Comparison of ENCODE assay signal across 33 cellular contexts in the genomic region with DNA sequence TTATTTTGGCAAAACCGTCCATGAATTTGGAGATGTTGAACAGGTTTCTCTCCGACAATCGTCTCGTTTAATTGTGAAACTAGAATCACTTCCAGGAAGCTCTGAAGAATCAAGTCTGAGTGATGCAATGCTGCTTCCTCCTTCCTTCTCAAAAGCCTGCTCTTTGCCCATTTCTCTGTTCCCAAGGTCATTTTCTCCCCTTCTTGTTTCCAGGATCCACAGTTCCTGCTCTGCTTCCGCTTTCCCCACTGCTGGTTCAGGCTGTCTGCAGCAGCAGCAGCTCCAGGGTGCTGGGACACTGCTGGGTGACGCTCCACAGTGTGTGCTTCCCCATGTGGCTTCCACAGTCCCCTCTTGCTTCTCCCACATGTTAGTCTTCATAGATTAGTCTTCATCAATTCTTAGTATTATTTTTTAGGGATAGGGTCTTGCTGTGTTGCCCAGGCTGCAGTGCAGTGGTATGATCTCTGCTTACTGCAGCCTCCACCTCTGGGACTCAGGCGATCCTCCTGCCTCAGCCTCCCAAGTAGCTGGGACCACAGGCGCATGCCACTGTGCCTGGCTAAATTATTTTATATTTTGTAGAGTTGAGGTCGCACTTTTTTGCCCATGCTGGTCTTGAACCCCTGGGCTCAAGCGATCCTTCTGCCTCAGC.
A peak's percentile ranks its signal among the peaks of the same experiment; 100 is the strongest.
DNase-seq lines count a peak whose midpoint lies in the region; ATAC-seq, FAIRE-seq and TF ChIP-seq lines count a peak whose summit lies in the region.
"Had no signal": no experiment of that assay in that cellular context is flagged by ENCODE, and none has a peak within 500 bp of the region (broad histone marks: within the 10 kb centered on the region; RNA-seq: fewer than 3 reads in every experiment).

No MANE protein-coding gene starts in this region.

- H3K4me3 ChIP-seq in ascending aorta: no peak overlapping the region
- H3K4me3 ChIP-seq: lung, MG63, Peyer's patch, right atrium auricular region, SJCRH30, testis had no signal

- H3K4me3 Mint-ChIP-seq in CD14-positive monocyte: peak overlapping the region; percentile 31 to 68
- H3K4me3 Mint-ChIP-seq in progenitor cell of endocrine pancreas (ENCODE audit: low read depth): no peak overlapping the region
- H3K4me3 Mint-ChIP-seq: activated naive CD8-positive, alpha-beta T cell treated with anti-CD3 and anti-CD28 coated beads, Interleukin-2, amount 50 U/mL, for 24 hours; nephron had no signal

- no peaks in the 10 kb centered on the region for H3K27me3 ChIP-seq in ascending aorta
- H3K27me3 ChIP-seq: MG63, Peyer's patch, right atrium auricular region, SJCRH30, testis had no signal

- H3K9me3 Mint-ChIP-seq in CD14-positive monocyte: peaks cover 0 to 2% (median 0%) of the 10 kb centered on the region in 7 donors
- H3K9me3 Mint-ChIP-seq in progenitor cell of endocrine pancreas (ENCODE audit: low read depth): no peaks in the 10 kb centered on the region
- H3K9me3 Mint-ChIP-seq: activated naive CD8-positive, alpha-beta T cell treated with anti-CD3 and anti-CD28 coated beads, Interleukin-2, amount 50 U/mL, for 24 hours; nephron had no signal

- intact Hi-C loops in CD14-positive monocyte (cut with micrococcal nuclease): no loop called here
- intact Hi-C loops in left colon (cut with DNase I, micrococcal nuclease): no loop called here
- intact Hi-C loops in ascending aorta (cut with DNase I): no loop called here

- FAIRE-seq in frontal cortex (lab: Jason Lieb, UNC): no peak
- FAIRE-seq: G401.6, small intestine had no signal

- no peaks in the 10 kb centered on the region for H3K4me1 ChIP-seq in ascending aorta
- H3K4me1 ChIP-seq: Peyer's patch, right atrium auricular region, SJCRH30 had no signal

- peaks cover 15% of the 10 kb centered on the region for H3K4me1 Mint-ChIP-seq in CD14-positive monocyte
- no peaks in the 10 kb centered on the region for H3K4me1 Mint-ChIP-seq in progenitor cell of endocrine pancreas (ENCODE audit: low read depth)
- H3K4me1 Mint-ChIP-seq: activated naive CD8-positive, alpha-beta T cell treated with anti-CD3 and anti-CD28 coated beads, Interleukin-2, amount 50 U/mL, for 24 hours had no signal

- TF ChIP-seq CTCF in CD14-positive monocyte (IDR thresholded peaks at IDR 0.05): no peak
- TF ChIP-seq CTCF in ascending aorta (IDR thresholded peaks at IDR 0.05): no peak
- TF ChIP-seq CTCF in progenitor cell of endocrine pancreas (IDR thresholded peaks at IDR 0.05; ENCODE audit: unreplicated experiment): no peak

- DNase-seq in SIG-M5 treated with dmso at 0.1 percent for 504 hours (lab: John Stamatoyannopoulos, UW; ENCODE audit: unreplicated experiment): peak; percentile 7
- no peak for DNase-seq in SIG-M5 (lab: John Stamatoyannopoulos, UW)
- DNase-seq in CD14-positive monocyte (ENCODE audit: low spot score): no peak
- DNase-seq in MV-4-11 (lab: John Stamatoyannopoulos, UW): peak; percentile 31
- DNase-seq in left colon: no peak
- no peak for DNase-seq in frontal cortex (ENCODE audit: low spot score in 2 of 2)
- DNase-seq in ascending aorta (ENCODE audit: low spot score in 2 of 2): no peak
- no peak for DNase-seq in progenitor cell of endocrine pancreas (ENCODE audit: low spot score, unreplicated experiment)
- DNase-seq: 8988T; activated CD4-positive, alpha-beta T cell treated with anti-CD3 and anti-CD28 coated beads, Interleukin-2, amount 50 U/mL, for 1 hour; activated naive CD8-positive, alpha-beta T cell treated with anti-CD3 and anti-CD28 coated beads, Interleukin-2, amount 50 U/mL, for 24 hours; Calu3; caudate nucleus; cortex of kidney; DMS79; effector memory CD4-positive, alpha-beta T cell; hypothalamus; MG63; NCI-H1417 treated with DMSO at 0.1 percent for 48 hours; NCI-H2081 treated with DMSO at 0.1 percent for 48 hours; NCI-H226; NCI-H69; Peyer's patch; SJCRH30; small intestine; stimulated activated naive CD4-positive, alpha-beta T cell; testis had no signal

- H3K27me3 Mint-ChIP-seq in CD14-positive monocyte (ENCODE audit: low read depth in 3 of 3) (peaks cover 0 to 5% (median under 1%) of the 10 kb centered on the region in 3 donors), progenitor cell of endocrine pancreas (no peaks in the 10 kb centered on the region)
- H3K27me3 Mint-ChIP-seq: activated naive CD8-positive, alpha-beta T cell treated with anti-CD3 and anti-CD28 coated beads, Interleukin-2, amount 50 U/mL, for 24 hours had no signal

- peaks cover 0 to 3% of the 10 kb centered on the region in 2 donors for H3K36me3 ChIP-seq in ascending aorta
- H3K36me3 ChIP-seq: MG63, Peyer's patch, right atrium auricular region, SJCRH30 had no signal

- no peaks in the 10 kb centered on the region for H3K9me3 ChIP-seq in ascending aorta
- H3K9me3 ChIP-seq: MG63, Peyer's patch, right atrium auricular region, SJCRH30, testis had no signal

- H3K27ac Mint-ChIP-seq in CD14-positive monocyte (peak overlapping the region in 3 of 7 donors; percentile 10 to 85 (median 14)), progenitor cell of endocrine pancreas (no peak overlapping the region)
- H3K27ac Mint-ChIP-seq: activated naive CD8-positive, alpha-beta T cell treated with anti-CD3 and anti-CD28 coated beads, Interleukin-2, amount 50 U/mL, for 24 hours; nephron had no signal

- peak; percentile 7 for ATAC-seq in left colon
- ATAC-seq: activated naive CD8-positive, alpha-beta T cell treated with anti-CD3 and anti-CD28 coated beads, Interleukin-2, amount 50 U/mL, for 24 hours had no signal

- peaks cover 6 to 7% of the 10 kb centered on the region in 2 donors for H3K36me3 Mint-ChIP-seq in CD14-positive monocyte
- peaks cover 10% of the 10 kb centered on the region for H3K36me3 Mint-ChIP-seq in progenitor cell of endocrine pancreas (ENCODE audit: insufficient read depth)

- H3K27ac ChIP-seq in ascending aorta: no peak overlapping the region
- H3K27ac ChIP-seq: C4-2B, KMS-11, Peyer's patch, right atrium auricular region, SJCRH30, testis had no signal

Comparison
In these comparisons a context has a peak if more than half of its experiments do, and no peak if none do; other contexts are left out.
1. DNase-seq: peak in SIG-M5 treated with dmso at 0.1 percent for 504 hours (single experiment) and MV-4-11 (single experiment); none in SIG-M5 (single experiment), CD14-positive monocyte (single experiment), left colon (0 of 2), frontal cortex (0 of 2), ascending aorta (0 of 2) and progenitor cell of endocrine pancreas (single experiment).